ENCODE assay signal across 16 cellular contexts in genomic region chr17:75638893-75639292, GRCh38. TPM values are rescaled to one million over a fixed set of nuclear protein-coding genes. Genes with fewer than 3 reads are reported as not detected.
"Had no signal": no experiment of that assay in that cellular context is flagged by ENCODE, and none has a peak within 500 bp of the region (broad histone marks: within the 10 kb centered on the region; RNA-seq: fewer than 3 reads in every experiment).

No MANE protein-coding gene starts in this region.

- DNase-seq: activated CD4-positive, alpha-beta T cell treated with anti-CD3 and anti-CD28 coated beads, Interleukin-2, amount 10 ng/mL, durations not matched to agents 7 days and 5 days; activated naive CD4-positive, alpha-beta T cell treated with anti-CD3 and anti-CD28 coated beads, Interleukin-2, amount 10 ng/mL, durations not matched to agents 7 days and 5 days; central memory CD4-positive, alpha-beta T cell; cortex of kidney; effector CD8-positive, alpha-beta T cell; mammary epithelial cell; retina; stimulated activated CD4-positive, alpha-beta T cell treated with anti-CD3 and anti-CD28 coated beads, Interleukin-4, amount 100 ng/mL, for 4 hours; transverse colon had no signal

- H3K4me3 ChIP-seq: gastroesophageal sphincter, hepatocyte, pancreas, transverse colon had no signal

- H3K4me3 Mint-ChIP-seq: activated CD4-positive, alpha-beta T cell treated with anti-CD3 and anti-CD28 coated beads, Interleukin-2, amount 10 ng/mL, durations not matched to agents 7 days and 5 days; activated naive CD4-positive, alpha-beta T cell treated with anti-CD3 and anti-CD28 coated beads, Interleukin-2, amount 10 ng/mL, durations not matched to agents 7 days and 5 days; neural crest cell; WTC11 had no signal

- H3K27me3 ChIP-seq: gastroesophageal sphincter, hepatocyte, pancreas, transverse colon had no signal

- H3K27ac ChIP-seq: gastroesophageal sphincter had no signal

- H3K9me3 ChIP-seq: gastroesophageal sphincter, pancreas, transverse colon had no signal

- H3K36me3 ChIP-seq: pancreas, transverse colon had no signal

- H3K4me2 ChIP-seq: hepatocyte had no signal

- H3K4me1 Mint-ChIP-seq: activated naive CD4-positive, alpha-beta T cell treated with anti-CD3 and anti-CD28 coated beads, Interleukin-2, amount 10 ng/mL, durations not matched to agents 7 days and 5 days had no signal

- H3K36me3 Mint-ChIP-seq: activated naive CD4-positive, alpha-beta T cell treated with anti-CD3 and anti-CD28 coated beads, Interleukin-2, amount 10 ng/mL, durations not matched to agents 7 days and 5 days; WTC11 had no signal

- H2AFZ ChIP-seq: hepatocyte had no signal

- H3K9me3 Mint-ChIP-seq: activated CD4-positive, alpha-beta T cell treated with anti-CD3 and anti-CD28 coated beads, Interleukin-2, amount 10 ng/mL, durations not matched to agents 7 days and 5 days; activated naive CD4-positive, alpha-beta T cell treated with anti-CD3 and anti-CD28 coated beads, Interleukin-2, amount 10 ng/mL, durations not matched to agents 7 days and 5 days; activated T-helper 2 cell treated with anti-CD3 and anti-CD28 coated beads, Interferon-gamma antibody, Interleukin-2, Interleukin-4, amounts not matched to agents 10 μg/mL and 5 μg/mL and 100 μg/mL, durations not matched to agents 14 hours and 24 hours and 36 hours; neural crest cell; WTC11 had no signal

- H3K27me3 Mint-ChIP-seq: activated CD4-positive, alpha-beta T cell treated with anti-CD3 and anti-CD28 coated beads, Interleukin-2, amount 10 ng/mL, durations not matched to agents 7 days and 5 days; activated naive CD4-positive, alpha-beta T cell treated with anti-CD3 and anti-CD28 coated beads, Interleukin-2, amount 10 ng/mL, durations not matched to agents 7 days and 5 days had no signal

- ATAC-seq: gastroesophageal sphincter, pancreas, SK-N-SH treated with all-trans-retinoic acid at 6 μM for 48 hours, WTC11 had no signal

- FAIRE-seq: pancreas had no signal

- H3K27ac Mint-ChIP-seq: activated CD4-positive, alpha-beta T cell treated with anti-CD3 and anti-CD28 coated beads, Interleukin-2, amount 10 ng/mL, durations not matched to agents 7 days and 5 days; activated naive CD4-positive, alpha-beta T cell treated with anti-CD3 and anti-CD28 coated beads, Interleukin-2, amount 10 ng/mL, durations not matched to agents 7 days and 5 days; activated T-helper 2 cell treated with anti-CD3 and anti-CD28 coated beads, Interferon-gamma antibody, Interleukin-2, Interleukin-4, amounts not matched to agents 10 μg/mL and 5 μg/mL and 100 μg/mL, durations not matched to agents 14 hours and 24 hours and 36 hours; WTC11 had no signal

RNA-seq across cellular contexts. Expression of gene SMIM5, which starts 5.7 kb away (rescaled TPM):
- total RNA-seq: mammary epithelial cell, neural crest cell, WTC11 had no signal
